In the genomic region with DNA sequence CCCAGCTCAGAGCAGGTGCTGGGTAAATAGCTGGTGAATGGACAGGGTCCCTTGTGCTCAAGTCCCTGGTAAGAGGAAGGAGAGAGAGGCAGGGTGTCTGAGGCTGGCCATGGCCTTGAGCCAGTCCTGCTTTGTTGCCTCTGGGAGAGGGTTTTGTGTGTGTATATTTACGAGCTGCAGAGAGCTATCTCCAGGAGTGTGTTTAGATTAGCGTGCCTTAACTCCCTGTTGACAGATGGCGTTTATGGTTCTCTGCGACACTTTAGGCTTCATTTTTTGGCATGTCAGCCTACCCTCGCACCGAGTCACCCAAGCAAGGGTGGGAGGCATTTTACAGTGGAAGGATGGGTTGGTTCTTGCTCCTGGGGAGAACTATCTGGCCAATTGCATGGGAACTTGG, we compare ENCODE assay signal across 15 cellular contexts. TPM values are rescaled to one million over a fixed set of nuclear protein-coding genes. Genes with fewer than 3 reads are reported as not detected.
DNase-seq lines count a peak whose midpoint lies in the region; ATAC-seq and TF ChIP-seq lines count a peak whose summit lies in the region.
"Had no signal": no experiment of that assay in that cellular context is flagged by ENCODE, and none has a peak within 500 bp of the region (broad histone marks: within the 10 kb centered on the region; RNA-seq: fewer than 3 reads in every experiment).

No MANE protein-coding gene starts in this region.

- DNase-seq in NCI-H748 (lab: John Stamatoyannopoulos, UW; ENCODE audit: unreplicated experiment), result peak; percentile 11
- DNase-seq in NCI-H748 treated with DMSO at 0.1 percent for 48 hours (lab: John Stamatoyannopoulos, UW), result no peak
- peak; percentile 41 for DNase-seq in NCI-H2196 treated with DMSO at 0.1 percent for 48 hours (lab: John Stamatoyannopoulos, UW; ENCODE audit: unreplicated experiment)
- DNase-seq in left cardiac atrium, result peak; percentile 26
- DNase-seq in upper lobe of left lung, result no peak
- DNase-seq in iPS-NIHi7 (ENCODE audit: extremely low spot score), result no peak
- no peak for DNase-seq in AG08396 (ENCODE audit: low spot score)
- DNase-seq: activated T-cell treated with anti-CD3 and anti-CD28 coated beads, Interleukin-2, amount 50 U/mL, for 48 hours; effector memory CD8-positive, alpha-beta T cell; mammary epithelial cell; stimulated activated CD4-positive, alpha-beta T cell treated with anti-CD3 and anti-CD28 coated beads, Interleukin-2, amount 100 ng/mL, for 24 hours; T-helper 9 cell had no signal

- peaks cover 12 to 31% (median 20%) of the 10 kb centered on the region in 4 donors for H3K4me1 ChIP-seq in upper lobe of left lung

- H3K4me3 ChIP-seq in upper lobe of left lung, result no peak overlapping the region
- H3K4me3 ChIP-seq: cardiac muscle cell had no signal

- no peaks in the 10 kb centered on the region for H3K36me3 ChIP-seq in upper lobe of left lung
- H3K36me3 ChIP-seq: cardiac muscle cell had no signal

- no peaks in the 10 kb centered on the region for H3K9me3 ChIP-seq in upper lobe of left lung

- WGBS in upper lobe of left lung, 2 donors, result 34 to 36% methylated on average over 3 to 6 of the region's 6 CpGs

- no peak for TF ChIP-seq EP300 in upper lobe of left lung (IDR thresholded peaks at IDR 0.05)

- no peaks in the 10 kb centered on the region for H3K27me3 ChIP-seq in upper lobe of left lung
- H3K27me3 ChIP-seq: cardiac muscle cell had no signal

- TF ChIP-seq POLR2A in upper lobe of left lung (IDR thresholded peaks at IDR 0.05), result no peak

- ATAC-seq in left cardiac atrium (peak in 1 of 2 donors; percentile 27), upper lobe of left lung (ENCODE audit: low FRiP score in 2 of 2) (no peak), HG03108 (IDR thresholded peaks at IDR 0.05; ENCODE audit: unreplicated experiment) (no peak)
- ATAC-seq: effector memory CD8-positive, alpha-beta T cell had no signal

- intact Hi-C loops in left cardiac atrium (cut with DNase I), result no loop called here

- no peak for TF ChIP-seq CTCF in upper lobe of left lung (IDR thresholded peaks at IDR 0.05)

- H3K27ac ChIP-seq in upper lobe of left lung, result peak overlapping the region; percentile 69 to 77 (median 72)
- H3K27ac ChIP-seq: cardiac muscle cell had no signal

RNA-seq across cellular contexts. Expression of gene HMCN2, which starts 22.2 kb away (rescaled TPM):
- total RNA-seq in left cardiac atrium (1 to 10 TPM; 4.6 to 6.0 TPM), upper lobe of left lung (1 to 10 TPM in 5 of 6 donors, under 1 TPM in 1; 0.76 to 7.3 (median 1.5) TPM)
- total RNA-seq: renal cortical epithelial cell had no signal

Comparison
In these comparisons a context has a peak if more than half of its experiments do, and no peak if none do; other contexts are left out.
1. DNase-seq: peak in NCI-H748 (single experiment), NCI-H2196 treated with DMSO at 0.1 percent for 48 hours (single experiment) and left cardiac atrium (single experiment); none in NCI-H748 treated with DMSO at 0.1 percent for 48 hours (single experiment), upper lobe of left lung (0 of 2), iPS-NIHi7 (single experiment) and AG08396 (single experiment).